Comparison of ENCODE assay signal across 8 cellular contexts in genomic region chr11:101914737-101915426, GRCh38. TPM values are rescaled to one million over a fixed set of nuclear protein-coding genes. Genes with fewer than 3 reads are reported as not detected.
DNase-seq lines count a peak whose midpoint lies in the region; ATAC-seq and TF ChIP-seq lines count a peak whose summit lies in the region.

Gene CEP126, plus strand, starts transcription at chr11:101915010. Its CDS starts 275 bp downstream, at chr11:101915285.

- H3K4me2 ChIP-seq in OCI-LY7 (ENCODE audit: low read length), result peak within 1 kb of the TSS; percentile 86

- H3K9ac ChIP-seq in HUES64 (ENCODE audit: low read depth, low read length), result peak within 1 kb of the TSS; percentile 65

- H4K20me1 ChIP-seq in OCI-LY7 (ENCODE audit: insufficient read depth, low read length), result no peaks in the 10 kb centered on the region

- in situ Hi-C loops in Caki2 (cut with HindIII; ENCODE audit: low pct_unique_long_range_greater_than_20kb, low sequenced_read_pairs), result no loop called here

- H3K9me2 ChIP-seq in OCI-LY7 (ENCODE audit: insufficient read depth, low read length), result no peaks in the 10 kb centered on the region

- H3K4me3 ChIP-seq in HUES64 (ENCODE audit: low read length) (peak within 1 kb of the TSS; percentile 72), OCI-LY7 (ENCODE audit: low read depth, low read length, poor library complexity, severe bottlenecking) (peak within 1 kb of the TSS; percentile 73), esophagus squamous epithelium (peak within 1 kb of the TSS; percentile 66 to 80 (median 67))

- H2AFZ ChIP-seq in OCI-LY7 (ENCODE audit: low read length), result peak within 1 kb of the TSS; percentile 97

- peak; percentile 100 for ATAC-seq in GM21515 (IDR thresholded peaks at IDR 0.05; ENCODE audit: unreplicated experiment)
- ATAC-seq in activated T-cell treated with anti-CD3 and anti-CD28 coated beads, Interleukin-2, amount 50 U/mL, for 72 hours (replicated peaks in 1 of 2), result peak; percentile 95 to 96

- under 1% methylated on average over 56 of the region's 56 CpGs for WGBS in HUES64
- 0 to 1% methylated on average over 10 to 13 of the region's 56 CpGs for WGBS in esophagus squamous epithelium, 2 donors

- peaks cover 28% of the 10 kb centered on the region for H3K4me1 Mint-ChIP-seq in activated T-cell treated with anti-CD3 and anti-CD28 coated beads, Interleukin-2, amount 50 U/mL, for 72 hours (ENCODE audit: low read depth)

- H3K9me3 ChIP-seq in HUES64 (ENCODE audit: insufficient read depth, low read depth, low read length) (no peaks in the 10 kb centered on the region), OCI-LY7 (ENCODE audit: low read length) (no peaks in the 10 kb centered on the region), esophagus squamous epithelium (no peaks in the 10 kb centered on the region)

- H3K79me2 ChIP-seq in OCI-LY7 (ENCODE audit: insufficient read depth, low read depth, low read length), result peaks cover 7% of the 10 kb centered on the region; the same call in 1 of the 2 replicates

- peak within 1 kb of the TSS; percentile 97 for H3K4me3 Mint-ChIP-seq in activated T-cell treated with anti-CD3 and anti-CD28 coated beads, Interleukin-2, amount 50 U/mL, for 72 hours

- H3K27me3 Mint-ChIP-seq in activated T-cell treated with anti-CD3 and anti-CD28 coated beads, Interleukin-2, amount 50 U/mL, for 72 hours (ENCODE audit: low read depth), result no peaks in the 10 kb centered on the region

- H3K27ac ChIP-seq in HUES64 (ENCODE audit: low read depth, low read length) (peak within 1 kb of the TSS; percentile 38; the same call in 1 of the 2 replicates), OCI-LY7 (ENCODE audit: low read depth, low read length, poor library complexity, severe bottlenecking) (peak within 1 kb of the TSS; percentile 78), esophagus squamous epithelium (peak within 1 kb of the TSS; percentile 78 to 95 (median 89))

- POLR2A ChIA-PET in OCI-LY7 (lab: Charles Lee), result interaction anchor here (0.6 to 1.2 kb wide), 5 partner anchors 9 to 645 kb away, joined by 3 to 4 read pairs (median 3); no protein-coding TSS in a partner anchor

- no peak for TF ChIP-seq POLR2A in esophagus squamous epithelium (IDR thresholded peaks at IDR 0.05)

- intact Hi-C loops in OCI-LY7 (cut with micrococcal nuclease; ENCODE audit: unreplicated experiment), result loop anchor here (2.0 to 10.0 kb wide), 2 partner anchors 94 to 370 kb away; no protein-coding TSS in a partner anchor
- intact Hi-C loops in esophagus squamous epithelium (cut with DNase I), result no loop called here

- no peaks in the 10 kb centered on the region for H3K36me3 Mint-ChIP-seq in activated T-cell treated with anti-CD3 and anti-CD28 coated beads, Interleukin-2, amount 50 U/mL, for 72 hours (ENCODE audit: insufficient read depth in 2 of 2)

- TF ChIP-seq CTCF in OCI-LY7 (conservative IDR thresholded peaks at IDR 0.05; ENCODE audit: low read length) (peak; percentile 66), esophagus squamous epithelium (IDR thresholded peaks at IDR 0.05) (peak; percentile 34 to 63 (median 44))

- peaks cover 23% of the 10 kb centered on the region for H3K4me1 ChIP-seq in HUES64 (ENCODE audit: insufficient read depth, low read length)
- H3K4me1 ChIP-seq in OCI-LY7 (ENCODE audit: insufficient read depth, low read length, poor library complexity, severe bottlenecking), result peaks cover 18% of the 10 kb centered on the region
- H3K4me1 ChIP-seq in esophagus squamous epithelium, result peaks cover 5 to 20% (median 13%) of the 10 kb centered on the region in 3 donors

- DNase-seq in Caki2 (ENCODE audit: low read depth), result peak; percentile 95
- peak; percentile 97 for DNase-seq in OCI-LY7 (ENCODE audit: low spot score)
- DNase-seq in activated T-cell treated with anti-CD3 and anti-CD28 coated beads, Interleukin-2, amount 50 U/mL, for 72 hours, result peak; percentile 93 to 95
- DNase-seq in esophagus squamous epithelium (lab: John Stamatoyannopoulos, UW), result peak; percentile 68
- DNase-seq in myocyte (ENCODE audit: low read depth), result peak; percentile 97
- DNase-seq in stimulated activated CD8-positive, alpha-beta memory T cell treated with anti-CD3 and anti-CD28 coated beads, Interleukin-7, amount 100 ng/mL, for 4 hours (ENCODE audit: low read depth in 2 of 2), result peak; percentile 88

- H3K27me3 ChIP-seq in HUES64 (ENCODE audit: insufficient read depth, low read length), result no peaks in the 10 kb centered on the region
- no peaks in the 10 kb centered on the region for H3K27me3 ChIP-seq in esophagus squamous epithelium

- peak within 1 kb of the TSS; percentile 92 for H3K27ac Mint-ChIP-seq in activated T-cell treated with anti-CD3 and anti-CD28 coated beads, Interleukin-2, amount 50 U/mL, for 72 hours

- H3K36me3 ChIP-seq in HUES64 (ENCODE audit: insufficient read depth, low read length) (no peaks in the 10 kb centered on the region), OCI-LY7 (ENCODE audit: insufficient read depth, low read length) (no peaks in the 10 kb centered on the region), esophagus squamous epithelium (no peaks in the 10 kb centered on the region)

- CTCF ChIA-PET in OCI-LY7 (lab: Charles Lee; ENCODE audit: unreplicated experiment), result interaction anchor here (0.6 kb wide), 1 partner anchor 644 kb away, joined by 3 read pairs; no protein-coding TSS in a partner anchor

- BruUV-seq in OCI-LY7 (replicated peaks; lab: Mats Ljungman, UMichigan), result no TSS peak

- H3K9me3 Mint-ChIP-seq in activated T-cell treated with anti-CD3 and anti-CD28 coated beads, Interleukin-2, amount 50 U/mL, for 72 hours, result no peaks in the 10 kb centered on the region

RNA-seq across cellular contexts. Expression of gene CEP126, which starts in this region (rescaled TPM):
- 0.46 and 0.54 TPM in 2 replicates for total RNA-seq in Caki2 (2014; rRNA removed; shearing (Covaris generic); ENCODE audit: low replicate concordance)
- 1.6 TPM for polyA plus RNA-seq in HUES64 (2013, experiment 1 of 2)
- 1.7 TPM for polyA plus RNA-seq in HUES64 (2013, experiment 2 of 2)
- 1.5 and 3.2 TPM in 2 replicates for total RNA-seq in OCI-LY7 (2014; rRNA removed; shearing (Covaris generic))
- total RNA-seq in OCI-LY7 (2022) (5.9 and 7.3 TPM in 2 replicates), esophagus squamous epithelium (1 to 10 TPM in 3 of 4 donors, under 1 TPM in 1; 0.45 to 3.8 (median 1.6) TPM), myocyte (1.3 and 2.1 TPM in 2 replicates)
- total RNA-seq in activated T-cell treated with anti-CD3 and anti-CD28 coated beads, Interleukin-2, amount 50 U/mL, for 72 hours, result 1 to 10 TPM; 1.8 to 2.0 TPM
- polyA plus RNA-seq in myocyte (2012), result 1.9 TPM

Comparison
In these comparisons a context has a peak if more than half of its experiments do, and no peak if none do; other contexts are left out.
1. Peak in every context shown above with its lines: DNase-seq, ATAC-seq, H3K4me3 ChIP-seq and H3K27ac ChIP-seq.
2. Peak in DNase-seq in Caki2; RNA of the gene not detected or under 1 TPM.
3. H3K27ac ChIP-seq: peak in every context shown above with its lines; median percentile 89 in esophagus squamous epithelium; 78 in OCI-LY7; 38 in HUES64.